Comparison of ENCODE assay signal across 2 cellular contexts in the genomic region with DNA sequence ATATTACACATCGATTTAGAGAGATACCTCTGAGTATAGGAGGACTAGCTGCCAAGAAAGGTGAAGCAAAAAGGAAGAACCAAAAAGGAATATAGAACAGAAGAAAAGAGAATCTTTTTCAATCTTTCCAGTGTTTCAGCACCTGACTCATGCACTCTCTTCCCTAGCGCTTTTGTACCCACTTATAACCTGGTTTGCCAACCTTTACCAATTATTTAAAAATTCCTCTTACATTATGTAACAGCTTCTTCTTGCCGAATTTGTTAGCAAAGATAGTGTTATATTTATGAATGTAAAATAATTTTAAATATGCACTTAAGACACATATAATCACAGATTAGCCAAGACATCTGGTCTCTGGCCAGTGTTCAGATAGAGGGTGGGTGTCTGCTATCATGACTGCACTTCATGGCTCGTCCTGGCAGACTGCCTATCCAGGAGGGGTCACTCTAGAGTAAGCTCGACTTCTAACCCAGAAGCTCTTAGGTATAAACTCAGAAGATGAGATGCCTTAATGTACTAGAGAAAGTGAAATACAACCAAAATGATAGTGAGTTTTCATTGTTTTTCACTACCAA.
TF ChIP-seq lines count a peak whose summit lies in the region.

No MANE protein-coding gene starts in this region.

TF ChIP-seq in IMR-90, 13 proteins besides CTCF, POLR2A, EP300 and RAD21 (continued from another document):
- TF ChIP-seq, protein P1, sequence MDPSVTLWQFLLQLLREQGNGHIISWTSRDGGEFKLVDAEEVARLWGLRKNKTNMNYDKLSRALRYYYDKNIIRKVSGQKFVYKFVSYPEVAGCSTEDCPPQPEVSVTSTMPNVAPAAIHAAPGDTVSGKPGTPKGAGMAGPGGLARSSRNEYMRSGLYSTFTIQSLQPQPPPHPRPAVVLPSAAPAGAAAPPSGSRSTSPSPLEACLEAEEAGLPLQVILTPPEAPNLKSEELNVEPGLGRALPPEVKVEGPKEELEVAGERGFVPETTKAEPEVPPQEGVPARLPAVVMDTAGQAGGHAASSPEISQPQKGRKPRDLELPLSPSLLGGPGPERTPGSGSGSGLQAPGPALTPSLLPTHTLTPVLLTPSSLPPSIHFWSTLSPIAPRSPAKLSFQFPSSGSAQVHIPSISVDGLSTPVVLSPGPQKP (IDR thresholded peaks at IDR 0.05; ENCODE audit: borderline replicate concordance, low read depth, low read length): no peak
- TF ChIP-seq NFE2L2 (IDR thresholded peaks at IDR 0.05; ENCODE audit: low read depth, low read length) (no peak), BHLHE40 (IDR thresholded peaks at IDR 0.05; ENCODE audit: low read depth, low read length) (no peak), CEBPB (IDR thresholded peaks at IDR 0.05; ENCODE audit: low read depth, low read length) (no peak), MXI1 (IDR thresholded peaks at IDR 0.05; ENCODE audit: borderline replicate concordance, low read depth, low read length) (no peak), FOS (IDR thresholded peaks at IDR 0.05; ENCODE audit: low read depth, low read length) (no peak), SMC3 (IDR thresholded peaks at IDR 0.05; ENCODE audit: low read depth, low read length) (no peak), RCOR1 (IDR thresholded peaks at IDR 0.05; ENCODE audit: insufficient replicate concordance, low read length) (no peak), CHD1 (IDR thresholded peaks at IDR 0.05; ENCODE audit: low read depth, low read length) (no peak), RFX5 (IDR thresholded peaks at IDR 0.05; ENCODE audit: low read depth, low read length) (no peak), MAFK (IDR thresholded peaks at IDR 0.05; ENCODE audit: low read depth, low read length) (no peak)
- TF ChIP-seq, protein P2, sequence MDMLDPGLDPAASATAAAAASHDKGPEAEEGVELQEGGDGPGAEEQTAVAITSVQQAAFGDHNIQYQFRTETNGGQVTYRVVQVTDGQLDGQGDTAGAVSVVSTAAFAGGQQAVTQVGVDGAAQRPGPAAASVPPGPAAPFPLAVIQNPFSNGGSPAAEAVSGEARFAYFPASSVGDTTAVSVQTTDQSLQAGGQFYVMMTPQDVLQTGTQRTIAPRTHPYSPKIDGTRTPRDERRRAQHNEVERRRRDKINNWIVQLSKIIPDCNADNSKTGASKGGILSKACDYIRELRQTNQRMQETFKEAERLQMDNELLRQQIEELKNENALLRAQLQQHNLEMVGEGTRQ (IDR thresholded peaks at IDR 0.05; ENCODE audit: low read depth, low read length): no peak
TF ChIP-seq in IMR-90: peak in this region for 0.

TF ChIP-seq in GM12878, 131 proteins besides CTCF, POLR2A, EP300 and RAD21:
- TF ChIP-seq CEBPZ (IDR thresholded peaks at IDR 0.05; ENCODE audit: low read depth, low read length): no peak
- no peak for TF ChIP-seq NBN (IDR thresholded peaks at IDR 0.05)
- no peak for TF ChIP-seq ZBTB11 (CRISPR knock-in tag; IDR thresholded peaks at IDR 0.05)
- no peak for TF ChIP-seq SP1 (IDR thresholded peaks at IDR 0.05; ENCODE audit: low read depth, low read length)
- no peak for TF ChIP-seq ZNF24 (IDR thresholded peaks at IDR 0.05)
- no peak for TF ChIP-seq SRF (IDR thresholded peaks at IDR 0.05; ENCODE audit: low read depth in 2 of 2, low read length in 2 of 2)
- no peak for TF ChIP-seq MTA2 (IDR thresholded peaks at IDR 0.05; ENCODE audit: low read depth)
- TF ChIP-seq, protein P3, sequence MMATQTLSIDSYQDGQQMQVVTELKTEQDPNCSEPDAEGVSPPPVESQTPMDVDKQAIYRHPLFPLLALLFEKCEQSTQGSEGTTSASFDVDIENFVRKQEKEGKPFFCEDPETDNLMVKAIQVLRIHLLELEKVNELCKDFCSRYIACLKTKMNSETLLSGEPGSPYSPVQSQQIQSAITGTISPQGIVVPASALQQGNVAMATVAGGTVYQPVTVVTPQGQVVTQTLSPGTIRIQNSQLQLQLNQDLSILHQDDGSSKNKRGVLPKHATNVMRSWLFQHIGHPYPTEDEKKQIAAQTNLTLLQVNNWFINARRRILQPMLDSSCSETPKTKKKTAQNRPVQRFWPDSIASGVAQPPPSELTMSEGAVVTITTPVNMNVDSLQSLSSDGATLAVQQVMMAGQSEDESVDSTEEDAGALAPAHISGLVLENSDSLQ (IDR thresholded peaks at IDR 0.05): no peak
- no peak for TF ChIP-seq RBBP5 (conservative IDR thresholded peaks at IDR 0.05)
- TF ChIP-seq MEF2B (IDR thresholded peaks at IDR 0.05; ENCODE audit: partially characterized antibody, poor library complexity, severe bottlenecking): no peak
- TF ChIP-seq BCL11A (IDR thresholded peaks at IDR 0.05; ENCODE audit: low read depth, low read length): no peak
